1 cellular context compared by ENCODE assay signal in the genomic region with DNA sequence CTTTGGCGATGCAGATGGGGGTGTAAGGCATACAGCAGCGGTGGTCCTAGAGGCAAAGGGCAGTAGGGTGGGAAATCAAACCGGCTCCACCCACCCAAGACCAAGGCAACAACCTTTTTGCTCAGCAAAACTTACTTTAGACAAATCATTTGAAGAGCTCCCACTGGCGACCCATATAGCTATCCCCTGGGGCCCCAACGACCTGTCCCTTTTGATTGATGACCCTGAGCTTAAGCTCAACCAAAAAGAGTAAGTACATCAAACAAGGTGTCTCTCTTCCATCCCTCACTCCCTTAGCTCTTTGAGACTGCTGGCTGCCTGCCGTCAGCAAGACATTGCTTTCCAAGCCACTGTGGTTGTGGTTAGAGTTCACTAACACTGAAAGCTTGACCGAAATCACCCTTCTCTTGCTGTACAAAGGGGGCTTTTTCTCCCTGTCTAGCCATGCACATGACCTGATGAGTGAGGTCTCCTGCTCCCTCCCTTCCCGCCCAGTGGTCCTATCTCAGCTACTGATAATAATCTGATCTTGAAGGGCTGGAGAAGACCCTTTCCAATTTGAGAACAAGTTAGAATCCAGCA.
TF ChIP-seq lines count a peak whose summit lies in the region.

No MANE protein-coding gene starts in this region.

TF ChIP-seq in GM23338, 12 proteins besides CTCF, POLR2A, EP300 and RAD21 (continued from another document):
- TF ChIP-seq, protein P1, sequence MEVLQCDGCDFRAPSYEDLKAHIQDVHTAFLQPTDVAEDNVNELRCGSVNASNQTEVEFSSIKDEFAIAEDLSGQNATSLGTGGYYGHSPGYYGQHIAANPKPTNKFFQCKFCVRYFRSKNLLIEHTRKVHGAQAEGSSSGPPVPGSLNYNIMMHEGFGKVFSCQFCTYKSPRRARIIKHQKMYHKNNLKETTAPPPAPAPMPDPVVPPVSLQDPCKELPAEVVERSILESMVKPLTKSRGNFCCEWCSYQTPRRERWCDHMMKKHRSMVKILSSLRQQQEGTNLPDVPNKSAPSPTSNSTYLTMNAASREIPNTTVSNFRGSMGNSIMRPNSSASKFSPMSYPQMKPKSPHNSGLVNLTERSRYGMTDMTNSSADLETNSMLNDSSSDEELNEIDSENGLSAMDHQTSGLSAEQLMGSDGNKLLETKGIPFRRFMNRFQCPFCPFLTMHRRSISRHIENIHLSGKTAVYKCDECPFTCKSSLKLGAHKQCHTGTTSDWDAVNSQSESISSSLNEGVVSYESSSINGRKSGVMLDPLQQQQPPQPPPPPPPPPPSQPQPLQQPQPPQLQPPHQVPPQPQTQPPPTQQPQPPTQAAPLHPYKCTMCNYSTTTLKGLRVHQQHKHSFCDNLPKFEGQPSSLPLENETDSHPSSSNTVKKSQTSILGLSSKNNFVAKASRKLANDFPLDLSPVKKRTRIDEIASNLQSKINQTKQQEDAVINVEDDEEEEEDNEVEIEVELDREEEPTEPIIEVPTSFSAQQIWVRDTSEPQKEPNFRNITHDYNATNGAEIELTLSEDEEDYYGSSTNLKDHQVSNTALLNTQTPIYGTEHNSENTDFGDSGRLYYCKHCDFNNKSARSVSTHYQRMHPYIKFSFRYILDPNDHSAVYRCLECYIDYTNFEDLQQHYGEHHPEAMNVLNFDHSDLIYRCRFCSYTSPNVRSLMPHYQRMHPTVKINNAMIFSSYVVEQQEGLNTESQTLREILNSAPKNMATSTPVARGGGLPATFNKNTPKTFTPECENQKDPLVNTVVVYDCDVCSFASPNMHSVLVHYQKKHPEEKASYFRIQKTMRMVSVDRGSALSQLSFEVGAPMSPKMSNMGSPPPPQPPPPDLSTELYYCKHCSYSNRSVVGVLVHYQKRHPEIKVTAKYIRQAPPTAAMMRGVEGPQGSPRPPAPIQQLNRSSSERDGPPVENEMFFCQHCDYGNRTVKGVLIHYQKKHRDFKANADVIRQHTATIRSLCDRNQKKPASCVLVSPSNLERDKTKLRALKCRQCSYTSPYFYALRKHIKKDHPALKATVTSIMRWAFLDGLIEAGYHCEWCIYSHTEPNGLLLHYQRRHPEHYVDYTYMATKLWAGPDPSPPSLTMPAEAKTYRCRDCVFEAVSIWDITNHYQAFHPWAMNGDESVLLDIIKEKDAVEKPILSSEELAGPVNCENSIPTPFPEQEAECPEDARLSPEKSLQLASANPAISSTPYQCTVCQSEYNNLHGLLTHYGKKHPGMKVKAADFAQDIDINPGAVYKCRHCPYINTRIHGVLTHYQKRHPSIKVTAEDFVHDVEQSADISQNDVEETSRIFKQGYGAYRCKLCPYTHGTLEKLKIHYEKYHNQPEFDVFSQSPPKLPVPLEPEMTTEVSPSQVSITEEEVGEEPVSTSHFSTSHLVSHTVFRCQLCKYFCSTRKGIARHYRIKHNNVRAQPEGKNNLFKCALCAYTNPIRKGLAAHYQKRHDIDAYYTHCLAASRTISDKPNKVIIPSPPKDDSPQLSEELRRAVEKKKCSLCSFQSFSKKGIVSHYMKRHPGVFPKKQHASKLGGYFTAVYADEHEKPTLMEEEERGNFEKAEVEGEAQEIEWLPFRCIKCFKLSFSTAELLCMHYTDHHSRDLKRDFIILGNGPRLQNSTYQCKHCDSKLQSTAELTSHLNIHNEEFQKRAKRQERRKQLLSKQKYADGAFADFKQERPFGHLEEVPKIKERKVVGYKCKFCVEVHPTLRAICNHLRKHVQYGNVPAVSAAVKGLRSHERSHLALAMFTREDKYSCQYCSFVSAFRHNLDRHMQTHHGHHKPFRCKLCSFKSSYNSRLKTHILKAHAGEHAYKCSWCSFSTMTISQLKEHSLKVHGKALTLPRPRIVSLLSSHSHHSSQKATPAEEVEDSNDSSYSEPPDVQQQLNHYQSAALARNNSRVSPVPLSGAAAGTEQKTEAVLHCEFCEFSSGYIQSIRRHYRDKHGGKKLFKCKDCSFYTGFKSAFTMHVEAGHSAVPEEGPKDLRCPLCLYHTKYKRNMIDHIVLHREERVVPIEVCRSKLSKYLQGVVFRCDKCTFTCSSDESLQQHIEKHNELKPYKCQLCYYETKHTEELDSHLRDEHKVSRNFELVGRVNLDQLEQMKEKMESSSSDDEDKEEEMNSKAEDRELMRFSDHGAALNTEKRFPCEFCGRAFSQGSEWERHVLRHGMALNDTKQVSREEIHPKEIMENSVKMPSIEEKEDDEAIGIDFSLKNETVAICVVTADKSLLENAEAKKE (CRISPR knock-in tag; IDR thresholded peaks at IDR 0.05): no peak
- no peak for TF ChIP-seq POLR2AphosphoS5 (IDR thresholded peaks at IDR 0.05; ENCODE audit: low read depth)
